15 cellular contexts compared by ENCODE assay signal in the genomic region with DNA sequence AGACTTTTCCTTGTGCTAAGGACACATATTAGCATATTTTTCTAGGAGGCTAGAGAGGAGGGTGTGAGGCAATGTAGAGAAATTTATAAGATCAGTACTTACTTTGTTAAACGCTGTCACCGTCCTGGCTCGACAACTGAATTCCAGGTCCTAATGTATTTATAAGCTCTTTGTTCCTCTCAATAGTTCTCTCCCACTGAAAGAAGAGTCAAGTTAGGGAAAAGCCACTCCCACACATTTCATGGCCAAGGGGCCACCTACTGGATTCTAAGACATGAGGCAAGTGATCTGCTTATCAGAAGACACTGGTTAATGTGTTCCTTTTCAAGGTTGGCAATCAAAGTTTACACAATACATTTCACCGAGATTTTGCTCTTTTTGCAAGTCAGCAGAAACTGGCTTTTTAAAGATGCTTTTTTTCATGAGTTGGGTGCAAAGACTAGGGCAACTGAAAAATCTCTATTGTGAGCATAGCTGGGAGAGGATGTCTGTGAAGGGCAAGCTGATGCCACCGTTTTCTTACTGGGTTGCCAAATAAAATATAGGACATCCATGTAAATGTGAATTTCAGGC. TPM values are rescaled to one million over a fixed set of nuclear protein-coding genes. Genes with fewer than 3 reads are reported as not detected.
"Had no signal": no experiment of that assay in that cellular context is flagged by ENCODE, and none has a peak within 500 bp of the region (broad histone marks: within the 10 kb centered on the region; RNA-seq: fewer than 3 reads in every experiment).

Gene GSTA1, minus strand, starts transcription at position 134 of the 573 bp plus-strand sequence. CDS start 4,549 bp downstream, outside the sequence.

RNA-seq across cellular contexts. Expression of gene GSTA1, which starts in this region (rescaled TPM):
- total RNA-seq: activated CD4-positive, alpha-beta memory T cell treated with anti-CD3 and anti-CD28 coated beads, Interleukin-2, amount 10 ng/mL, durations not matched to agents 7 days and 5 days; activated CD4-positive, alpha-beta T cell treated with anti-CD3 and anti-CD28 coated beads, Interleukin-2, amount 10 ng/mL, durations not matched to agents 24 days and 14 days; activated naive CD4-positive, alpha-beta T cell treated with anti-CD3 and anti-CD28 coated beads for 36 hours; activated naive CD8-positive, alpha-beta T cell treated with anti-CD3 and anti-CD28 coated beads, Interleukin-2, amount 10 ng/mL, durations not matched to agents 7 days and 5 days; activated T-cell treated with anti-CD3 and anti-CD28 coated beads, Interleukin-2, amount 50 U/mL, for 72 hours; cardiac septum; chondrocyte; frontal cortex; left cardiac atrium; lung microvascular endothelial cell; mesothelial cell of epicardium; myocyte; sigmoid colon; spleen; T-helper 2 cell treated with Interferon-gamma antibody and Interleukin-4, amounts not matched to agents 100 ng/mL and 5 ng/mL, for 36 hours had no signal
